ENCODE assay signal across 17 cellular contexts in genomic region chr15:70519004-70519365, GRCh38.
DNase-seq lines count a peak whose midpoint lies in the region; ATAC-seq, FAIRE-seq and TF ChIP-seq lines count a peak whose summit lies in the region.
"Had no signal": no experiment of that assay in that cellular context is flagged by ENCODE, and none has a peak within 500 bp of the region (broad histone marks: within the 10 kb centered on the region; RNA-seq: fewer than 3 reads in every experiment).

No MANE protein-coding gene starts in this region.

- POLR2A ChIA-PET in HEK293 (lab: Yijun Ruan, JAX) = no interaction called here
- POLR2A ChIA-PET in H1 (lab: Charles Lee; ENCODE audit: partially characterized antibody) = no interaction called here

- TF ChIP-seq EP300 in H1 (IDR thresholded peaks at IDR 0.05; ENCODE audit: borderline replicate concordance in 1 of 2, low read depth in 2 of 2, low read length in 2 of 2) = no peak

- H3K56ac ChIP-seq in H1 (replicated peaks; ENCODE audit: insufficient read length, low read depth, low read length) = no peak overlapping the region

- no peaks in the 10 kb centered on the region for H3K79me2 ChIP-seq in H1 (ENCODE audit: control insufficient read depth in 1 of 2, insufficient read depth in 2 of 2, low read length in 2 of 2)

- no peak overlapping the region for H2BK5ac ChIP-seq in H1 (ENCODE audit: low read depth, low read length)

- intact Hi-C loops in spleen (cut with DNase I; ENCODE audit: low total_unique reads) = no loop called here

- TF ChIP-seq CTCF in HEK293 (tag by site-specific recombination; IDR thresholded peaks at IDR 0.05) = no peak
- TF ChIP-seq CTCF in RWPE2 (IDR thresholded peaks at IDR 0.05; ENCODE audit: poor library complexity, severe bottlenecking) = no peak
- no peak for TF ChIP-seq CTCF in H1 (IDR thresholded peaks at IDR 0.05; ENCODE audit: control extremely low read depth in 1 of 3, insufficient read depth in 1 of 3, low read depth in 1 of 3, low read length in 3 of 3)
- no peak for TF ChIP-seq CTCF in spleen (IDR thresholded peaks at IDR 0.05 in 8 of 11, conservative IDR thresholded peaks at IDR 0.05 in 3 of 11)

- H3K27ac ChIP-seq in HEK293 (ENCODE audit: extremely low read depth, low read depth, low read length) (no peak overlapping the region), RWPE2 (ENCODE audit: poor library complexity, severe bottlenecking) (no peak overlapping the region), H1 (ENCODE audit: low read depth, low read length) (no peak overlapping the region), spleen (no peak overlapping the region)
- H3K27ac ChIP-seq: A549, C4-2B had no signal

- H3K18ac ChIP-seq in H1 (ENCODE audit: extremely low read depth, low read length) = no peak overlapping the region

- no peak for TF ChIP-seq POLR2A in H1 (IDR thresholded peaks at IDR 0.05; ENCODE audit: control extremely low read depth in 1 of 2, low read depth in 2 of 2, low read length in 2 of 2)
- no peak for TF ChIP-seq POLR2A in spleen (IDR thresholded peaks at IDR 0.05)

- DNase-seq in RWPE2 (ENCODE audit: low spot score) (peak; percentile 51), H1 (ENCODE audit: low read depth in 1 of 2, low spot score in 2 of 2) (no peak), spleen (peak; percentile 56)
- no peak for DNase-seq in stimulated activated naive CD4-positive, alpha-beta T cell treated with Interleukin-2 at 50 U/mL for 16 hours (lab: John Stamatoyannopoulos, UW)
- DNase-seq: BE2C; CD4-positive, alpha-beta memory T cell; DMS79; GOT3; HFFc6 had no signal

- H3K4ac ChIP-seq in H1 (replicated peaks; ENCODE audit: insufficient read length, low read depth, low read length) = no peak overlapping the region

- H2BK15ac ChIP-seq in H1 (ENCODE audit: low read length) = 0 out of 2 replicates have a peak overlapping the region, but pooled peaks have one; percentile 8

- no peak overlapping the region for H2AK5ac ChIP-seq in H1 (ENCODE audit: low read depth, low read length)

- no peak overlapping the region for H3K4me3 ChIP-seq in HEK293 (ENCODE audit: low read depth, low read length)
- no peak overlapping the region for H3K4me3 ChIP-seq in RWPE2 (ENCODE audit: severe bottlenecking)
- H3K4me3 ChIP-seq in H1 (ENCODE audit: extremely low read depth in 1 of 4, insufficient read depth in 2 of 4, low read depth in 3 of 4, low read length in 4 of 4) = no peak overlapping the region
- H3K4me3 ChIP-seq in spleen = no peak overlapping the region
- H3K4me3 ChIP-seq: A549, HAP-1 had no signal

- no peaks in the 10 kb centered on the region for H4K20me1 ChIP-seq in H1 (replicated peaks in 1 of 2; ENCODE audit: control insufficient read depth in 1 of 2, insufficient read depth in 2 of 2, low read length in 2 of 2)

- ATAC-seq in RWPE2 (ENCODE audit: low read depth) (no peak), HG03354 (IDR thresholded peaks at IDR 0.05; ENCODE audit: poor library complexity, severe bottlenecking, unreplicated experiment) (no peak)
- ATAC-seq: A549, HepG2 had no signal

- no peak overlapping the region for H2AFZ ChIP-seq in H1 (ENCODE audit: low read length)

- 77% methylated on average over 6 of the region's 6 CpGs; no CpG with 5 or more reads in 1 of the 2 experiments for WGBS in H1 (ENCODE audit: extremely low coverage in 1 of 2, insufficient coverage in 1 of 2, insufficient read length in 1 of 2, insufficient replicate concordance in 2 of 2, low coverage in 1 of 2, low lambda C conversion rate in 2 of 2, missing lambda C conversion rate in 1 of 2), 2 experiments
- 94 to 96% (median 96%) methylated on average over 6 of the region's 6 CpGs for WGBS in spleen, 5 donors

- CTCF ChIA-PET in HEK293 (lab: Yijun Ruan, JAX) = interaction anchor here (0.6 to 1.3 kb wide), 3 partner anchors 9 to 67 kb away, joined by 3 to 8 read pairs (median 4); no protein-coding TSS in a partner anchor
- CTCF ChIA-PET in H1 (lab: Charles Lee; ENCODE audit: partially characterized antibody) = interaction anchor here (1.2 kb wide), 1 partner anchor 10 kb away, joined by 4 read pairs; no protein-coding TSS in a partner anchor

- no peak overlapping the region for H4K91ac ChIP-seq in H1 (replicated peaks; ENCODE audit: insufficient read length, low read length)

- H3K14ac ChIP-seq in H1 (ENCODE audit: insufficient read length) = no peak overlapping the region

- TF ChIP-seq RAD21 in H1 (IDR thresholded peaks at IDR 0.05 in 1 of 2, conservative IDR thresholded peaks at IDR 0.05 in 1 of 2; ENCODE audit: low read depth in 2 of 2, low read length in 2 of 2) = no peak

- H2BK120ac ChIP-seq in H1 (replicated peaks; ENCODE audit: low read depth, low read length) = no peak overlapping the region

- no peaks in the 10 kb centered on the region for H3K9me3 ChIP-seq in HEK293 (ENCODE audit: control insufficient read depth, insufficient read depth, low read depth, low read length)
- no peaks in the 10 kb centered on the region for H3K9me3 ChIP-seq in RWPE2 (ENCODE audit: severe bottlenecking)
- H3K9me3 ChIP-seq in H1 (ENCODE audit: insufficient read depth in 2 of 2, low read depth in 1 of 2, low read length in 1 of 2) = no peaks in the 10 kb centered on the region
- H3K9me3 ChIP-seq in spleen = no peaks in the 10 kb centered on the region
- H3K9me3 ChIP-seq: A549, BE2C, HAP-1 had no signal

- H4K5ac ChIP-seq in H1 (ENCODE audit: insufficient read length, low read depth, low read length) = no peak overlapping the region

- H3K9ac ChIP-seq in H1 (replicated peaks in 1 of 4; ENCODE audit: extremely low read depth in 1 of 4, low read depth in 3 of 4, low read length in 3 of 4) = no peak overlapping the region

- H2BK12ac ChIP-seq in H1 (ENCODE audit: low read depth, low read length) = no peak overlapping the region

- H2BK20ac ChIP-seq in H1 (ENCODE audit: low read length) = no peak overlapping the region

- no peaks in the 10 kb centered on the region for H3K23me2 ChIP-seq in H1 (ENCODE audit: low read depth, low read length)

- no peak overlapping the region for H4K8ac ChIP-seq in H1 (ENCODE audit: extremely low read depth, insufficient read depth, low read length)

- H3K4me1 ChIP-seq in HEK293 (ENCODE audit: control insufficient read depth, insufficient read depth, low read length) (peaks cover 4% of the 10 kb centered on the region; the same call in 1 of the 2 replicates), RWPE2 (ENCODE audit: insufficient read depth, poor library complexity, severe bottlenecking) (no peaks in the 10 kb centered on the region), H1 (replicated peaks in 1 of 4; ENCODE audit: control insufficient read depth in 3 of 4, insufficient read depth in 4 of 4, low read length in 3 of 4) (peaks cover 1 to 9% (median 5%) of the 10 kb centered on the region in 4 experiments; a peak in 3 of 7 replicates), spleen (no peaks in the 10 kb centered on the region)
- H3K4me1 ChIP-seq: A549, HAP-1 had no signal

- H3K36me3 ChIP-seq in HEK293 (ENCODE audit: control insufficient read depth in 2 of 2, insufficient read depth in 1 of 2, low read length in 2 of 2) (no peaks in the 10 kb centered on the region), RWPE2 (ENCODE audit: low read depth) (no peaks in the 10 kb centered on the region), H1 (ENCODE audit: control insufficient read depth in 2 of 4, insufficient read depth in 4 of 4, low read length in 3 of 4) (no peaks in the 10 kb centered on the region), spleen (no peaks in the 10 kb centered on the region)
- H3K36me3 ChIP-seq: BE2C, HAP-1 had no signal

- H3K4me2 ChIP-seq in H1 (ENCODE audit: insufficient read depth in 1 of 2, low read depth in 2 of 2, low read length in 2 of 2) = no peak overlapping the region
- H3K4me2 ChIP-seq: A549 had no signal

- no peak overlapping the region for H3K23ac ChIP-seq in H1 (ENCODE audit: insufficient read length)

- H3K27me3 ChIP-seq in RWPE2 (ENCODE audit: insufficient read depth, poor library complexity, severe bottlenecking) = no peaks in the 10 kb centered on the region
- no peaks in the 10 kb centered on the region for H3K27me3 ChIP-seq in H1 (replicated peaks in 1 of 4; ENCODE audit: control insufficient read depth in 3 of 4, extremely low read depth in 1 of 4, insufficient read depth in 3 of 4, low read length in 3 of 4)
- H3K27me3 ChIP-seq in spleen (replicated peaks in 1 of 7) = no peaks in the 10 kb centered on the region
- H3K27me3 ChIP-seq: BE2C had no signal

- H3K79me1 ChIP-seq in H1 (ENCODE audit: low read depth, low read length) = no peaks in the 10 kb centered on the region

- no peak for FAIRE-seq in H1 (lab: Jason Lieb, UNC)
- FAIRE-seq: A549, G401.6, GM12892, HepG2 had no signal

TF ChIP-seq in HEK293, 187 proteins besides CTCF, POLR2A, EP300 and RAD21:
- TF ChIP-seq GLIS1 (tag by site-specific recombination; IDR thresholded peaks at IDR 0.05) (peak; percentile 53), ZSCAN18 (tag by site-specific recombination; IDR thresholded peaks at IDR 0.05) (no peak)
TF ChIP-seq in HEK293: peak in this region for 1.

Comparison
In these comparisons a context has a peak if more than half of its experiments do, and no peak if none do; other contexts are left out.
1. DNase-seq: peak in RWPE2 (single experiment) and spleen (single experiment); none in H1 (0 of 2) and stimulated activated naive CD4-positive, alpha-beta T cell treated with Interleukin-2 at 50 U/mL for 16 hours (single experiment).